Comparison of ENCODE assay signal across 7 cellular contexts in genomic region chr2:188282907-188283306, GRCh38.
"Had no signal": no experiment of that assay in that cellular context is flagged by ENCODE, and none has a peak within 500 bp of the region (broad histone marks: within the 10 kb centered on the region; RNA-seq: fewer than 3 reads in every experiment).

No MANE protein-coding gene starts in this region.

- H3K9me3 ChIP-seq: HAP-1 had no signal

- H3K27ac ChIP-seq: KMS-11 had no signal

- DNase-seq: H7, IMR-90, Karpas-422, KBM-7 had no signal

- H3K4me2 ChIP-seq: GM23338, KMS-11 had no signal

- H3K9ac ChIP-seq: KMS-11 had no signal

- H3K4me3 ChIP-seq: GM23338, HAP-1 had no signal

- H3K36me3 ChIP-seq: HAP-1 had no signal

- H2AFZ ChIP-seq: GM23338 had no signal
